Comparison of ENCODE assay signal across 11 cellular contexts in the genomic region with DNA sequence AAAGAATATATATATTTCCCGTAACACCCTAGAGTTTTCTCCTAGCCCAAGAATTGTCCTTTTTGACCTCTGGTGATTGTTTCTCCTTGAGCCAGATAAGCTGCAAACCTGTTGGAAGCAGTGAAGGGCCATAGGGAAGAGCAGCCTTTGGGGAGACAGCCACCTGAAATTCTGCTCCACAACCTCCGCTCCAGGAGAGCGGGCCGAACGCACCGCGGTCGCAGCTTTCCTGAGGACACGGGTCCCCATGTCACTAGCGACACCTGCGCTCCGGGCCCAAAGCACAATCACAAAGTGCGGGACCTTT. TPM values are rescaled to one million over a fixed set of nuclear protein-coding genes. Genes with fewer than 3 reads are reported as not detected.
DNase-seq lines count a peak whose midpoint lies in the region; ATAC-seq and TF ChIP-seq lines count a peak whose summit lies in the region.
"Had no signal": no experiment of that assay in that cellular context is flagged by ENCODE, and none has a peak within 500 bp of the region (broad histone marks: within the 10 kb centered on the region; RNA-seq: fewer than 3 reads in every experiment).

No MANE protein-coding gene starts in this region.

- no peak overlapping the region for H3K27ac Mint-ChIP-seq in immature natural killer cell

- in situ Hi-C loops in astrocyte of the cerebellum (cut with HindIII; ENCODE audit: low sequenced_read_pairs) = no loop called here

- H3K36me3 Mint-ChIP-seq in immature natural killer cell = peaks cover 0 to 5% (median 0%) of the 10 kb centered on the region in 3 donors

- H3K4me3 ChIP-seq in H7 (ENCODE audit: insufficient read depth, low read depth, low read length) (peak overlapping the region; percentile 94), astrocyte of the cerebellum (ENCODE audit: low read depth, low read length) (peak overlapping the region; percentile 90), skeletal muscle cell (ENCODE audit: low read depth, low read length) (peak overlapping the region; percentile 75)

- DNase-seq in H7 = no peak
- no peak for DNase-seq in astrocyte of the cerebellum (ENCODE audit: low read depth)
- no peak for DNase-seq in immature natural killer cell
- no peak for DNase-seq in skeletal muscle cell (ENCODE audit: low read depth)
- DNase-seq in activated T-cell treated with anti-CD3 and anti-CD28 coated beads, Interleukin-2, amount 50 U/mL, for 1 hour = no peak
- no peak for DNase-seq in activated CD4-positive, alpha-beta T cell treated with anti-CD3 and anti-CD28 coated beads for 4 hours
- no peak for DNase-seq in globus pallidus (ENCODE audit: low spot score)
- DNase-seq: activated CD4-positive, CD25-positive, alpha-beta regulatory T cell; NCI-H748 treated with DMSO at 0.1 percent for 48 hours had no signal

- peaks cover 0 to 4% (median 0%) of the 10 kb centered on the region in 6 donors for H3K9me3 Mint-ChIP-seq in immature natural killer cell
- H3K9me3 Mint-ChIP-seq: central memory CD8-positive, alpha-beta T cell had no signal

- H3K36me3 ChIP-seq in H7 (replicated peaks; ENCODE audit: control insufficient read depth, insufficient read depth, low read length) = no peaks in the 10 kb centered on the region; the same call in 1 of the 2 replicates

- H3K4me3 Mint-ChIP-seq in immature natural killer cell = peak overlapping the region; percentile 16 to 57 (median 42)
- H3K4me3 Mint-ChIP-seq: central memory CD8-positive, alpha-beta T cell had no signal

- no peak for ATAC-seq in GM18909 (IDR thresholded peaks at IDR 0.05; ENCODE audit: poor library complexity, unreplicated experiment)

- no peaks in the 10 kb centered on the region; the same call in 1 of the 2 replicates for H3K27me3 ChIP-seq in H7 (ENCODE audit: control insufficient read depth, insufficient read depth, low read length)

- H3K27me3 Mint-ChIP-seq in immature natural killer cell (ENCODE audit: low read depth in 3 of 3) = peaks cover 5 to 23% (median 10%) of the 10 kb centered on the region in 3 donors

- no peak for TF ChIP-seq CTCF in astrocyte of the cerebellum (IDR thresholded peaks at IDR 0.05; ENCODE audit: low read depth, low read length, missing control alignments)

- peaks cover 6 to 10% of the 10 kb centered on the region in 2 donors for H3K4me1 Mint-ChIP-seq in immature natural killer cell
- H3K4me1 Mint-ChIP-seq: central memory CD8-positive, alpha-beta T cell had no signal

RNA-seq across cellular contexts. Expression of a gene that starts 0.6 kb away (rescaled TPM):
- total RNA-seq in H7 (2014; rRNA removed; shearing (Covaris generic)) = 51.7 and 66.0 TPM in 2 replicates
- polyA plus RNA-seq in immature natural killer cell = not detected

RNA-seq across cellular contexts. Expression of a gene that starts 49.8 kb away (rescaled TPM):
- not detected in 2 replicates for total RNA-seq in H7 (2014; rRNA removed; shearing (Covaris generic))
- polyA plus RNA-seq in immature natural killer cell = not detected
